In genomic region chr17:17118399-17118798, GRCh38 we compare ENCODE assay signal across 1 cellular context.
TF ChIP-seq lines count a peak whose summit lies in the region.

No MANE protein-coding gene starts in this region.

TF ChIP-seq in WTC11, 78 proteins besides CTCF, POLR2A, EP300 and RAD21 (continued from another document):
- TF ChIP-seq ZNF281 (CRISPR knock-in tag; IDR thresholded peaks at IDR 0.05) (no peak), AFF4 (CRISPR knock-in tag; IDR thresholded peaks at IDR 0.05; ENCODE audit: borderline replicate concordance) (no peak), ARID4B (CRISPR knock-in tag; IDR thresholded peaks at IDR 0.05; ENCODE audit: borderline replicate concordance) (no peak), ZNF416 (CRISPR knock-in tag; IDR thresholded peaks at IDR 0.05) (no peak)
- TF ChIP-seq, protein P1, sequence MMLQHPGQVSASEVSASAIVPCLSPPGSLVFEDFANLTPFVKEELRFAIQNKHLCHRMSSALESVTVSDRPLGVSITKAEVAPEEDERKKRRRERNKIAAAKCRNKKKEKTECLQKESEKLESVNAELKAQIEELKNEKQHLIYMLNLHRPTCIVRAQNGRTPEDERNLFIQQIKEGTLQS (CRISPR knock-in tag; conservative IDR thresholded peaks at IDR 0.05) = no peak
